15 cellular contexts compared by ENCODE assay signal in the genomic region with DNA sequence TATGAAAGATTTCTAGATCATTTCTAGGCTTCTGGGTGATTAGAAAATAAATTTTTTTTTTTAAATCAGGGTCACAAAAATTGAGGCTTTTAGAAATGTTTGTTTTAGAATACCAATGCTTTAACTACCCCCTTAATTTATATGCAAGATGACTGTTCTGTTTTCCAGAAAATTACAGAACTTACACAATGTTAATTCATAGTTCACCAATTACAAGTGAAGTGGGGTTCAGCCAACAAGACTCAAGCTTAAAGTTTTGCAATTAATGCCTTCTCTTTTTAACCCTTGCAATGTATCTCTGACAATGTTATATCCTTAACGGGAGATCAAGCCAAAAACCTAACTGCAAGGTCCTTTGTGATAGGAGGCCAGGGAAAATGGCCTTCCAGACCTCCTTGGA. TPM values are rescaled to one million over a fixed set of nuclear protein-coding genes. Genes with fewer than 3 reads are reported as not detected.
DNase-seq lines count a peak whose midpoint lies in the region; TF ChIP-seq lines count a peak whose summit lies in the region.
"Had no signal": no experiment of that assay in that cellular context is flagged by ENCODE, and none has a peak within 500 bp of the region (broad histone marks: within the 10 kb centered on the region; RNA-seq: fewer than 3 reads in every experiment).

No MANE protein-coding gene starts in this region.

- H3K4me3 ChIP-seq in thyroid gland (replicated peaks in 1 of 3), result no peak overlapping the region

- H3K27ac Mint-ChIP-seq in chondrocyte (ENCODE audit: unreplicated experiment), result peak overlapping the region; percentile 88
- H3K27ac Mint-ChIP-seq in mesothelial cell of epicardium, result peak overlapping the region; percentile 3
- H3K27ac Mint-ChIP-seq in immature natural killer cell, result no peak overlapping the region
- H3K27ac Mint-ChIP-seq: H9; stimulated activated naive B cell treated with anti-CD40 and anti-IgM and Interleukin-4, amounts not matched to agents 10 μg/mL and 1 μg/mL and 100 μg/mL, for 72 hours had no signal

- WGBS in thyroid gland, 2 donors, result 70 to 75% methylated on average over 1 of the region's 1 CpG

- H3K36me3 Mint-ChIP-seq in chondrocyte (ENCODE audit: low read depth) (peaks cover 9% of the 10 kb centered on the region), mesothelial cell of epicardium (no peaks in the 10 kb centered on the region), immature natural killer cell (no peaks in the 10 kb centered on the region)
- H3K36me3 Mint-ChIP-seq: brain; CD8-positive, alpha-beta memory T cell; stimulated activated naive B cell treated with anti-CD40 and anti-IgM and Interleukin-4, amounts not matched to agents 10 μg/mL and 1 μg/mL and 100 μg/mL, for 72 hours had no signal

- DNase-seq in NOMO-1 treated with DMSO at 0.1 percent for 48 hours (lab: John Stamatoyannopoulos, UW; ENCODE audit: unreplicated experiment) (peak; percentile 44), chondrocyte (ENCODE audit: low spot score) (no peak), mesothelial cell of epicardium (ENCODE audit: low spot score in 2 of 2, unreplicated experiment in 2 of 2) (no peak), thyroid gland (no peak), immature natural killer cell (no peak), T-helper 2 cell (no peak), NCI-H146 (lab: John Stamatoyannopoulos, UW) (no peak)
- no peak for DNase-seq in stimulated activated CD4-positive, alpha-beta T cell treated with anti-CD3 and anti-CD28 coated beads, Interleukin-12 subunit alpha, Interleukin-12 subunit beta, amount 100 ng/mL, for 4 hours
- DNase-seq: activated gamma-delta T cell; stimulated activated naive B cell treated with anti-CD40 and anti-IgM and Interleukin-4, amounts not matched to agents 10 μg/mL and 1 μg/mL and 100 μg/mL, for 72 hours had no signal

- H3K9me3 Mint-ChIP-seq in chondrocyte (ENCODE audit: low read depth), result no peaks in the 10 kb centered on the region
- H3K9me3 Mint-ChIP-seq in mesothelial cell of epicardium, result no peaks in the 10 kb centered on the region
- no peaks in the 10 kb centered on the region for H3K9me3 Mint-ChIP-seq in immature natural killer cell
- H3K9me3 Mint-ChIP-seq: CD8-positive, alpha-beta memory T cell; H9; stimulated activated naive B cell treated with anti-CD40 and anti-IgM and Interleukin-4, amounts not matched to agents 10 μg/mL and 1 μg/mL and 100 μg/mL, for 72 hours had no signal

- H3K4me1 Mint-ChIP-seq in chondrocyte (ENCODE audit: low read depth) (peaks cover 56% of the 10 kb centered on the region), mesothelial cell of epicardium (peaks cover 21% of the 10 kb centered on the region), immature natural killer cell (no peaks in the 10 kb centered on the region)

- peak overlapping the region in 2 of 3 donors; percentile 54 to 74 for H3K27ac ChIP-seq in thyroid gland

- intact Hi-C loops in thyroid gland (cut with DNase I), result no loop called here

- H3K27me3 Mint-ChIP-seq in chondrocyte (ENCODE audit: low read depth), result no peaks in the 10 kb centered on the region
- no peaks in the 10 kb centered on the region for H3K27me3 Mint-ChIP-seq in mesothelial cell of epicardium (ENCODE audit: low read depth)
- peaks cover 1 to 6% (median 4%) of the 10 kb centered on the region in 3 donors for H3K27me3 Mint-ChIP-seq in immature natural killer cell (ENCODE audit: low read depth in 3 of 3)
- H3K27me3 Mint-ChIP-seq: brain had no signal

- H3K4me3 Mint-ChIP-seq in chondrocyte (ENCODE audit: unreplicated experiment) (no peak overlapping the region), mesothelial cell of epicardium (no peak overlapping the region), immature natural killer cell (no peak overlapping the region)
- H3K4me3 Mint-ChIP-seq: CD8-positive, alpha-beta memory T cell; H9; stimulated activated naive B cell treated with anti-CD40 and anti-IgM and Interleukin-4, amounts not matched to agents 10 μg/mL and 1 μg/mL and 100 μg/mL, for 72 hours had no signal

- H3K4me1 ChIP-seq in thyroid gland, result peaks cover 6 to 16% of the 10 kb centered on the region in 2 donors

- H3K27me3 ChIP-seq in thyroid gland, result no peaks in the 10 kb centered on the region

- TF ChIP-seq POLR2A in thyroid gland (IDR thresholded peaks at IDR 0.05), result no peak

- TF ChIP-seq CTCF in chondrocyte (IDR thresholded peaks at IDR 0.05) (no peak), mesothelial cell of epicardium (IDR thresholded peaks at IDR 0.05; ENCODE audit: unreplicated experiment) (no peak), thyroid gland (IDR thresholded peaks at IDR 0.05) (no peak)

- H3K9me3 ChIP-seq in thyroid gland, result no peaks in the 10 kb centered on the region

- H3K36me3 ChIP-seq in thyroid gland, result peaks cover 0 to 4% of the 10 kb centered on the region in 2 donors

RNA-seq across cellular contexts. Expression of gene PRELP, which starts 5.6 kb away (rescaled TPM):
- total RNA-seq in chondrocyte (29.5 to 33.7 TPM (median 33.2 TPM) in 3 replicates), mesothelial cell of epicardium (2.8 to 3.3 TPM (median 3.2 TPM) in 3 replicates), thyroid gland (10 to 100 TPM; 17.5 to 86.1 (median 35.4) TPM)
- polyA plus RNA-seq in immature natural killer cell, result not detected
- total RNA-seq: activated CD8-positive, alpha-beta memory T cell treated with anti-CD3 and anti-CD28 coated beads for 36 hours; CD8-positive, alpha-beta memory T cell had no signal
- polyA plus RNA-seq: CD8-positive, alpha-beta memory T cell had no signal

RNA-seq across cellular contexts. Expression of gene OPTC, which starts 12.8 kb away (rescaled TPM):
- total RNA-seq in chondrocyte, result not detected in 3 replicates
- total RNA-seq in mesothelial cell of epicardium, result not detected in 3 replicates
- total RNA-seq in thyroid gland, result not detected
- polyA plus RNA-seq in immature natural killer cell, result not detected
- total RNA-seq: activated CD8-positive, alpha-beta memory T cell treated with anti-CD3 and anti-CD28 coated beads for 36 hours; CD8-positive, alpha-beta memory T cell; posterior vena cava had no signal
- polyA plus RNA-seq: CD8-positive, alpha-beta memory T cell had no signal

Comparison
In these comparisons a context has a peak if more than half of its experiments do, and no peak if none do; other contexts are left out.
1. H3K27ac Mint-ChIP-seq: peak in chondrocyte (single experiment) and mesothelial cell of epicardium (single experiment); none in immature natural killer cell (0 of 6).